ENCODE assay signal across 8 cellular contexts in genomic region chr10:29804025-29804852, GRCh38.
DNase-seq lines count a peak whose midpoint lies in the region; ATAC-seq and TF ChIP-seq lines count a peak whose summit lies in the region.

No MANE protein-coding gene starts in this region.

- H3K9me3 Mint-ChIP-seq in type B pancreatic cell, result peaks cover 6% of the 10 kb centered on the region

- no peak overlapping the region for H3K27ac Mint-ChIP-seq in type B pancreatic cell

- no peaks in the 10 kb centered on the region for H3K27me3 Mint-ChIP-seq in type B pancreatic cell

- H3K9ac ChIP-seq in skeletal muscle tissue (ENCODE audit: low read depth in 1 of 3, low read length in 3 of 3), result peak overlapping the region in 2 of 3 donors; percentile 52 to 63

- no peaks in the 10 kb centered on the region for H3K36me3 ChIP-seq in skeletal muscle tissue (ENCODE audit: control insufficient read depth in 3 of 3, insufficient read depth in 3 of 3, low read length in 3 of 3)

- TF ChIP-seq CTCF in RWPE1 (conservative IDR thresholded peaks at IDR 0.05; ENCODE audit: low read depth) (no peak), foreskin fibroblast (IDR thresholded peaks at IDR 0.05; ENCODE audit: low read depth, low read length) (no peak), type B pancreatic cell (conservative IDR thresholded peaks at IDR 0.05) (no peak)

- peaks cover 25 to 46% (median 31%) of the 10 kb centered on the region in 3 donors for H3K4me1 ChIP-seq in skeletal muscle tissue (ENCODE audit: control insufficient read depth in 3 of 3, insufficient read depth in 3 of 3, low read length in 3 of 3)

- ATAC-seq in HG02852 (IDR thresholded peaks at IDR 0.05; ENCODE audit: unreplicated experiment) (no peak), GM21515 (IDR thresholded peaks at IDR 0.05; ENCODE audit: unreplicated experiment) (no peak)

- H3K4me1 Mint-ChIP-seq in type B pancreatic cell (ENCODE audit: unreplicated experiment), result peaks cover 21% of the 10 kb centered on the region

- CTCF ChIA-PET in RWPE1 (lab: Yijun Ruan, JAX), result interaction anchor here (0.6 kb wide), 1 partner anchor 9 kb away, joined by 4 read pairs; no protein-coding TSS in a partner anchor

- no peak overlapping the region for H3K4me3 ChIP-seq in foreskin fibroblast (ENCODE audit: low read depth in 1 of 2, low read length in 2 of 2)
- no peak overlapping the region for H3K4me3 ChIP-seq in skeletal muscle tissue (ENCODE audit: low read length in 3 of 3)

- peak; percentile 55 for DNase-seq in activated CD4-positive, alpha-beta T cell treated with anti-CD3 and anti-CD28 coated beads for 48 hours
- DNase-seq in activated CD4-positive, alpha-beta T cell treated with anti-CD3 and anti-CD28 coated beads, Interleukin-2, amount 50 U/mL, for 4 hours, result no peak
- peak; percentile 86 for DNase-seq in RWPE1 (ENCODE audit: low spot score)
- DNase-seq in foreskin fibroblast, result peak; percentile 96 to 97
- DNase-seq in type B pancreatic cell (ENCODE audit: extremely low spot score, unreplicated experiment), result no peak

- POLR2A ChIA-PET in RWPE1 (lab: Yijun Ruan, JAX; ENCODE audit: low non-redundant PET), result no interaction called here

- no peaks in the 10 kb centered on the region for H3K9me3 ChIP-seq in skeletal muscle tissue (ENCODE audit: control insufficient read depth in 3 of 3, low read length in 3 of 3)

- no peak overlapping the region for H3K4me3 Mint-ChIP-seq in type B pancreatic cell

- no peaks in the 10 kb centered on the region for H3K36me3 Mint-ChIP-seq in type B pancreatic cell

- H3K27me3 ChIP-seq in skeletal muscle tissue (ENCODE audit: control insufficient read depth in 3 of 3, insufficient read depth in 3 of 3, low read length in 3 of 3), result no peaks in the 10 kb centered on the region

- H3K27ac ChIP-seq in RWPE1 (peak overlapping the region; percentile 77), skeletal muscle tissue (ENCODE audit: low read depth, low read length) (peak overlapping the region; percentile 91)

Comparison
In these comparisons a context has a peak if more than half of its experiments do, and no peak if none do; other contexts are left out.
1. DNase-seq: peak in activated CD4-positive, alpha-beta T cell treated with anti-CD3 and anti-CD28 coated beads for 48 hours (single experiment), RWPE1 (single experiment) and foreskin fibroblast (2 of 2); none in activated CD4-positive, alpha-beta T cell treated with anti-CD3 and anti-CD28 coated beads, Interleukin-2, amount 50 U/mL, for 4 hours (0 of 2) and type B pancreatic cell (single experiment).